Comparison of ENCODE assay signal across 1 cellular context in genomic region chr2:17793803-17794349, GRCh38.
A peak's percentile ranks its signal among the peaks of the same experiment; 100 is the strongest.
TF ChIP-seq lines count a peak whose summit lies in the region.

No MANE protein-coding gene starts in this region.

TF ChIP-seq in K562, 482 proteins besides CTCF, POLR2A, EP300 and RAD21:
- no peak for TF ChIP-seq RFX1 (IDR thresholded peaks at IDR 0.05)
- TF ChIP-seq CBFA2T3 (IDR thresholded peaks at IDR 0.05): 0 out of 2 replicates have a peak, but pooled peaks have one; percentile 24
TF ChIP-seq in K562: peak in this region for 1.
